Comparison of ENCODE assay signal across 2 cellular contexts in the genomic region with DNA sequence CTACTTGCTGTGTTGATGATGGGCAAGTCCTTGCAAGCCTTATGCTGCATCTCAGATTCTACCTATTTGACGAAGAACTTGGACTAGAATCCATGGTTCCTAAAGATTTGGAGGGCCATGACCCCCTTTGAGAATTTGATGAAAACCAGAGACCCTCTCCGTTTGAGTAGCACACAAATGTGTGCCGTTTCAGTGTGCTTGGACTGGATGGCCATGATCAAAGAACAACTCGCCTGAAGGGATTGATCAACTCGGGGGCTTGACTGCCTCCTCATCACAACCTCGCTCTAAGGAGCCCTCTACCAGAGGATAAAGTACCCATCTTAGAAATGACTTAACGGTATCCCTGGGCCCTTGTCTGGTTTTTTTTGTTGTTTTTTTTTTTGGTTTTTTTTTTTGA.
A peak's percentile ranks its signal among the peaks of the same experiment; 100 is the strongest.
TF ChIP-seq lines count a peak whose summit lies in the region.

No MANE protein-coding gene starts in this region.

TF ChIP-seq in A549, 52 proteins besides CTCF, POLR2A, EP300 and RAD21:
- TF ChIP-seq POLR2AphosphoS2 (conservative IDR thresholded peaks at IDR 0.05; ENCODE audit: low read length), result 0 out of 2 replicates have a peak, but pooled peaks have one; percentile 61
- no peak for TF ChIP-seq EHMT2 (IDR thresholded peaks at IDR 0.05; ENCODE audit: low read depth)

TF ChIP-seq in H1, 55 proteins besides CTCF, POLR2A, EP300 and RAD21:
- TF ChIP-seq CHD1 (IDR thresholded peaks at IDR 0.05; ENCODE audit: low read depth, low read length) (no peak), POLR2AphosphoS5 (IDR thresholded peaks at IDR 0.05; ENCODE audit: low read depth, low read length) (0 out of 2 replicates have a peak, but pooled peaks have one; percentile 51)
